8 cellular contexts compared by ENCODE assay signal in the genomic region with DNA sequence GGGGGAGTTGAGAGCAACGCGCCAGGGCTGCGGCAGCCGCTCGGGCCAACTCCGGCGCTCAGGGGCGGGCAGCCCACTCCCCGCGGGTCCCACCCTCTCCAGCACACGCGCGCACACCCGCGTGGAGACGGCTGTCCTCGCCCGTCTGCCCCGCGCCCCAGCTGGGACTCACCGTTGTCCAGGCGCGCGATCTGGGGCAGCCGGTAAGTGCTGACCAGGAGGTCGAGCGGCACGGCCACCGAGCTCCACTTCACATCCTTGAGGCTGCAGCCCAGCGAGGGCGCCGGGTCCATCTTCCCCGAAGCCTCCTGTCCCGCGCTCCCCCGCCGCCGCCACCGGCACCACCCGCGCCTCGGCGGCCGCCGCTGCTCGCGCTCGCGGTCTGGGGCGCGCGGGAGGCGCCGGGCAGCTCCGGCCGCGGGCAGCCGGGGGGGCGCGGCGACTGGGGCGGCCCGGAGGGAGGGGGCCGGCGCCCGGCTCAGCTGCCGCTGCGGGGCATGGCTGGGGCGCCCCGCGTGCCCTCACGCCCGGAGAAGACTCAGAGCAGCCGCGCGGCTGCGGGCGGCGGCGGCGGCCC. TPM values are rescaled to one million over a fixed set of nuclear protein-coding genes. Genes with fewer than 3 reads are reported as not detected.
DNase-seq lines count a peak whose midpoint lies in the region; TF ChIP-seq lines count a peak whose summit lies in the region.

No MANE protein-coding gene starts in this region.

- in situ Hi-C loops in HAP-1 (cut with MboI; ENCODE audit: low sequenced_read_pairs): loop anchor here (10.0 kb wide), 1 partner anchor 185 kb away; no protein-coding TSS in a partner anchor

- peaks cover 30% of the 10 kb centered on the region for H3K27me3 Mint-ChIP-seq in mesothelial cell of epicardium (ENCODE audit: low read depth)

- H3K27ac Mint-ChIP-seq in mesothelial cell of epicardium: peak overlapping the region; percentile 80

- H3K9me3 ChIP-seq in HAP-1 (no peaks in the 10 kb centered on the region), endocrine pancreas (ENCODE audit: control insufficient read depth, low read length) (no peaks in the 10 kb centered on the region), vagina (no peaks in the 10 kb centered on the region)

- peak overlapping the region; percentile 63 for H3K4me3 ChIP-seq in HAP-1
- H3K4me3 ChIP-seq in endocrine pancreas (ENCODE audit: control insufficient read depth, insufficient read depth, low read length): peak overlapping the region; percentile 88
- peak overlapping the region; percentile 68 to 81 for H3K4me3 ChIP-seq in vagina

- H3K36me3 ChIP-seq in HAP-1 (replicated peaks) (no peaks in the 10 kb centered on the region), endocrine pancreas (ENCODE audit: control insufficient read depth, insufficient read depth, low read length) (no peaks in the 10 kb centered on the region), vagina (no peaks in the 10 kb centered on the region)

- H3K27ac ChIP-seq in vagina: peak overlapping the region; percentile 85

- no peaks in the 10 kb centered on the region for H3K36me3 Mint-ChIP-seq in mesothelial cell of epicardium

- H3K4me3 Mint-ChIP-seq in mesothelial cell of epicardium: peak overlapping the region; percentile 80

- peaks cover 34% of the 10 kb centered on the region for H3K4me1 Mint-ChIP-seq in mesothelial cell of epicardium

- H3K9ac ChIP-seq in endocrine pancreas (ENCODE audit: control insufficient read depth, insufficient read depth, low read length): peak overlapping the region; percentile 62

- TF ChIP-seq CTCF in mesothelial cell of epicardium (IDR thresholded peaks at IDR 0.05; ENCODE audit: unreplicated experiment) (no peak), vagina (IDR thresholded peaks at IDR 0.05) (no peak)

- H3K4me1 ChIP-seq in HAP-1 (peaks cover 7% of the 10 kb centered on the region), endocrine pancreas (ENCODE audit: control insufficient read depth, insufficient read depth, low read length) (no peaks in the 10 kb centered on the region), vagina (peaks cover 26% of the 10 kb centered on the region)

- DNase-seq in D341Med (ENCODE audit: low spot score): peak; percentile 81
- DNase-seq in HAP-1 (ENCODE audit: low spot score in 2 of 2): peak in 1 of 2 experiments; percentile 49
- peak; percentile 9 for DNase-seq in SW480 (ENCODE audit: low spot score)
- DNase-seq in mesothelial cell of epicardium (ENCODE audit: low spot score in 2 of 2, unreplicated experiment in 2 of 2): peak; percentile 27 to 54
- no peak for DNase-seq in vagina (ENCODE audit: extremely low spot score in 2 of 2)
- DNase-seq in DMS79 (lab: John Stamatoyannopoulos, UW): no peak
- DNase-seq in NCI-H2107 treated with DMSO at 0.1 percent for 48 hours (lab: John Stamatoyannopoulos, UW; ENCODE audit: unreplicated experiment): no peak

- TF ChIP-seq POLR2A in vagina (IDR thresholded peaks at IDR 0.05): no peak

- no peaks in the 10 kb centered on the region for H3K9me3 Mint-ChIP-seq in mesothelial cell of epicardium

- intact Hi-C loops in vagina (cut with DNase I): loop anchor here (10.0 kb wide), 1 partner anchor 175 kb away; no protein-coding TSS in a partner anchor

- no peaks in the 10 kb centered on the region for H3K27me3 ChIP-seq in HAP-1 (ENCODE audit: low read depth)
- no peaks in the 10 kb centered on the region for H3K27me3 ChIP-seq in endocrine pancreas (ENCODE audit: control insufficient read depth, insufficient read depth, low read length)
- H3K27me3 ChIP-seq in vagina: no peaks in the 10 kb centered on the region

RNA-seq across cellular contexts. Expression of a gene that starts 0.5 kb away (rescaled TPM):
- total RNA-seq in mesothelial cell of epicardium: 9.1 to 10.2 TPM (median 9.5 TPM) in 3 replicates
- 15.7 TPM for total RNA-seq in vagina

Comparison
In these comparisons a context has a peak if more than half of its experiments do, and no peak if none do; other contexts are left out.
1. DNase-seq: peak in D341Med (single experiment), SW480 (single experiment) and mesothelial cell of epicardium (2 of 2); none in vagina (0 of 2), DMS79 (single experiment) and NCI-H2107 treated with DMSO at 0.1 percent for 48 hours (single experiment).
2. Peak in every context shown above with its lines, with median percentiles within 50 percentile points of each other: H3K4me3 ChIP-seq.